In the genomic region with DNA sequence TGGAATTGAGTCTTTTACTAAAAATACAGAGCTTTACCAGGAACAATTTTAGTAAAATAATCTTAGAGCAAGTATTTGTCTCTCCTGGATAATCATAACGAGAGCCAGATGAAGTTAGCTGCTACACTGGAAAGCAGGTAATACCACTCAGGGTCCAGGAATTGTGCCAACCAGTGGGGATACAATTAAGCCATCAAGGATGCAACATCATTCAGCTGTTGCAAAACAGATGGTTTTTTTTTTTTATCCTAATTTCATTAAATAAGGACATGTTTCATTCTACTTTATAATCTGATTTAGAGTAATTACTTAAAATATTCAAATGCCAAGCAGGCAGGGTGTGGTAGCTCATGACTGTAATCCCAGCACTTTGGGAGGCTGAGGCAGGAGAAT, we compare ENCODE assay signal across 1 cellular context.
TF ChIP-seq lines count a peak whose summit lies in the region.

No MANE protein-coding gene starts in this region.

TF ChIP-seq in SK-N-SH treated with all-trans-retinoic acid at 6 μM for 48 hours, 23 proteins besides CTCF, POLR2A, EP300 and RAD21 (continued from another document):
- no peak for TF ChIP-seq POU6F1 (CRISPR knock-in tag; IDR thresholded peaks at IDR 0.05; ENCODE audit: borderline replicate concordance, low read depth)
